Comparison of ENCODE assay signal across 8 cellular contexts in genomic region chr17:32349854-32350661, GRCh38. TPM values are rescaled to one million over a fixed set of nuclear protein-coding genes. Genes with fewer than 3 reads are reported as not detected.
A peak's percentile ranks its signal among the peaks of the same experiment; 100 is the strongest.
DNase-seq lines count a peak whose midpoint lies in the region; ATAC-seq, FAIRE-seq and TF ChIP-seq lines count a peak whose summit lies in the region.

Gene ZNF207 (plus strand): TSS chr17:32350157. CDS start chr17:32350286, 129 bp downstream.

- H4K20me1 ChIP-seq in OCI-LY1 (ENCODE audit: insufficient read depth, low read length) = peaks cover 5% of the 10 kb centered on the region; the same call in 1 of the 2 replicates

- under 1% methylated on average over 46 of the region's 47 CpGs for WGBS in HUES64
- 0 to 1% methylated on average over 31 to 32 of the region's 47 CpGs for WGBS in mesodermal cell (ENCODE audit: insufficient coverage in 2 of 2), 2 experiments

- POLR2A ChIA-PET in Caco-2 (lab: Charles Lee) = interaction anchor here (1.7 kb wide), 1 partner anchor 8 kb away, joined by 4 read pairs; the partner anchor contains the start of gene C17orf75

- no peaks in the 10 kb centered on the region for H3F3A ChIP-seq in OCI-LY1 (ENCODE audit: insufficient read depth, low read length)

- H3K36me3 ChIP-seq in Caco-2 (ENCODE audit: control insufficient read depth, insufficient read depth, low read length) (peaks cover 2% of the 10 kb centered on the region; the same call in 1 of the 2 replicates), HUES64 (ENCODE audit: insufficient read depth, low read length) (peaks cover 34% of the 10 kb centered on the region), OCI-LY1 (ENCODE audit: insufficient read depth, low read length) (peaks cover 39% of the 10 kb centered on the region), mesodermal cell (ENCODE audit: control insufficient read depth, insufficient read depth, low read length) (peaks cover 34% of the 10 kb centered on the region)

- H3K27me3 ChIP-seq in Caco-2 (replicated peaks; ENCODE audit: control insufficient read depth, insufficient read depth, low read length) (no peaks in the 10 kb centered on the region), HUES64 (ENCODE audit: insufficient read depth, low read length) (no peaks in the 10 kb centered on the region), OCI-LY1 (ENCODE audit: insufficient read depth, low read length) (no peaks in the 10 kb centered on the region)

- peak within 1 kb of the TSS; percentile 90 for H3K4me3 Mint-ChIP-seq in Caco-2 (ENCODE audit: unreplicated experiment)

- intact Hi-C loops in Caco-2 (cut with micrococcal nuclease; ENCODE audit: unreplicated experiment) = loop anchor here (5.0 kb wide), 1 partner anchor 92 kb away; the partner anchor contains the start of gene PSMD11

- H3K9me2 ChIP-seq in OCI-LY1 (ENCODE audit: low read depth, low read length) = no peaks in the 10 kb centered on the region

- H3K4me1 ChIP-seq in Caco-2 (peaks cover 26% of the 10 kb centered on the region), HUES64 (ENCODE audit: insufficient read depth, low read length) (peaks cover 6% of the 10 kb centered on the region; the same call in 1 of the 2 replicates), OCI-LY1 (ENCODE audit: insufficient read depth, low read length, severe bottlenecking) (peaks cover 35% of the 10 kb centered on the region), mesodermal cell (ENCODE audit: control insufficient read depth, insufficient read depth, low read length, poor library complexity, severe bottlenecking) (peaks cover 11% of the 10 kb centered on the region)

- TF ChIP-seq CTCF in Caco-2 (IDR thresholded peaks at IDR 0.05; ENCODE audit: insufficient read depth in 1 of 2, low read depth in 1 of 2, low read length in 1 of 2, severe bottlenecking in 1 of 2, unreplicated experiment in 1 of 2) = no peak
- no peak for TF ChIP-seq CTCF in OCI-LY1 (IDR thresholded peaks at IDR 0.05; ENCODE audit: low read length)

- peak within 1 kb of the TSS; percentile 95 for H3K27ac ChIP-seq in HUES64 (ENCODE audit: low read depth, low read length)
- H3K27ac ChIP-seq in OCI-LY1 (ENCODE audit: low read depth, low read length, poor library complexity, severe bottlenecking) = peak within 1 kb of the TSS; percentile 87
- H3K27ac ChIP-seq in mesodermal cell (ENCODE audit: low read depth, low read length, severe bottlenecking) = peak within 1 kb of the TSS; percentile 99

- peak within 1 kb of the TSS; percentile 86 for H3K4me2 ChIP-seq in OCI-LY1 (ENCODE audit: low read length)

- peaks cover 50% of the 10 kb centered on the region for H3K79me2 ChIP-seq in OCI-LY1 (ENCODE audit: insufficient read depth, low read length)

- peak; percentile 96 to 97 for DNase-seq in Caco-2
- DNase-seq in activated CD8-positive, alpha-beta memory T cell treated with anti-CD3 and anti-CD28 coated beads, Interleukin-2, amount 50 U/mL, for 4 hours = peak; percentile 94
- peak; percentile 86 to 90 for DNase-seq in stimulated activated CD8-positive, alpha-beta memory T cell treated with anti-CD3 and anti-CD28 coated beads, Interleukin-15, amount 100 ng/mL, for 4 hours (ENCODE audit: low read depth in 2 of 2)

- peak within 1 kb of the TSS; percentile 75 for H3K4me3 ChIP-seq in Caco-2 (ENCODE audit: low read depth, low read length)
- H3K4me3 ChIP-seq in HUES64 (ENCODE audit: low read length) = peak within 1 kb of the TSS; percentile 97
- H3K4me3 ChIP-seq in OCI-LY1 (ENCODE audit: low read depth, low read length, poor library complexity, severe bottlenecking) = peak within 1 kb of the TSS; percentile 96
- H3K4me3 ChIP-seq in mesodermal cell (ENCODE audit: extremely low read depth, insufficient read depth, low read length, poor library complexity, severe bottlenecking) = peak within 1 kb of the TSS; percentile 95

- peak within 1 kb of the TSS; percentile 99 for H3K27ac Mint-ChIP-seq in Caco-2 (ENCODE audit: unreplicated experiment)

- no peaks in the 10 kb centered on the region for H3K27me3 Mint-ChIP-seq in Caco-2 (ENCODE audit: insufficient read depth, unreplicated experiment)

- TSS peak; percentile 82 for BruUV-seq in Caco-2 (replicated peaks; lab: Mats Ljungman, UMichigan)

- no peak within 1 kb of the TSS for H2AFZ ChIP-seq in OCI-LY1 (ENCODE audit: low read length)

- peaks cover 1% of the 10 kb centered on the region for H3K4me1 Mint-ChIP-seq in Caco-2 (ENCODE audit: low read depth, unreplicated experiment)

- peaks cover 56% of the 10 kb centered on the region for H3K36me3 Mint-ChIP-seq in Caco-2 (ENCODE audit: insufficient read depth, unreplicated experiment)

- peak; percentile 84 for ATAC-seq in GM21390 (IDR thresholded peaks at IDR 0.05; ENCODE audit: unreplicated experiment)

- CTCF ChIA-PET in Caco-2 (lab: Charles Lee) = no interaction called here

- H3K9me3 Mint-ChIP-seq in Caco-2 (ENCODE audit: unreplicated experiment) = no peaks in the 10 kb centered on the region

- peak within 1 kb of the TSS; percentile 99 for H3K9ac ChIP-seq in HUES64 (ENCODE audit: low read depth, low read length)
- H3K9ac ChIP-seq in OCI-LY1 (ENCODE audit: low read length) = peak within 1 kb of the TSS; percentile 98

- peak; percentile 91 for FAIRE-seq in endometrium (lab: Jason Lieb, UNC)

- H3K9me3 ChIP-seq in Caco-2 (no peaks in the 10 kb centered on the region), HUES64 (ENCODE audit: insufficient read depth, low read depth, low read length) (no peaks in the 10 kb centered on the region), OCI-LY1 (ENCODE audit: low read length) (no peaks in the 10 kb centered on the region), mesodermal cell (ENCODE audit: control insufficient read depth, low read length) (no peaks in the 10 kb centered on the region)

RNA-seq across cellular contexts. Expression of gene ZNF207, which starts in this region (rescaled TPM):
- 211 and 213 TPM in 2 replicates for total RNA-seq in Caco-2 (2022)
- polyA plus RNA-seq in HUES64 (2013, experiment 1 of 2) = 232 TPM
- polyA plus RNA-seq in HUES64 (2013, experiment 2 of 2) = 217 TPM
- 189 TPM for polyA plus RNA-seq in mesodermal cell (2013, experiment 1 of 2)
- polyA plus RNA-seq in mesodermal cell (2013, experiment 2 of 2) = 189 TPM

Comparison
In these comparisons a context has a peak if more than half of its experiments do, and no peak if none do; other contexts are left out.
1. Peak in every context shown above with its lines: DNase-seq, ATAC-seq, H3K4me3 ChIP-seq and H3K27ac ChIP-seq.